ENCODE assay signal across 15 cellular contexts in genomic region chr11:69941546-69942332, GRCh38.
DNase-seq lines count a peak whose midpoint lies in the region; ATAC-seq and TF ChIP-seq lines count a peak whose summit lies in the region.
"Had no signal": no experiment of that assay in that cellular context is flagged by ENCODE, and none has a peak within 500 bp of the region (broad histone marks: within the 10 kb centered on the region; RNA-seq: fewer than 3 reads in every experiment).

No MANE protein-coding gene starts in this region.

- H3K27me3 ChIP-seq in heart right ventricle (peaks cover 0 to 13% (median 0%) of the 10 kb centered on the region in 7 donors), sigmoid colon (no peaks in the 10 kb centered on the region), foreskin keratinocyte (no peaks in the 10 kb centered on the region)
- H3K27me3 ChIP-seq: BLaER1 treated with 17β-estradiol and CSF1 and Interleukin-3, amounts not matched to agents 10 nM and 100 nM had no signal

- no peak for TF ChIP-seq POLR2A in sigmoid colon (IDR thresholded peaks at IDR 0.05)

- H3K36me3 Mint-ChIP-seq in activated naive CD8-positive, alpha-beta T cell treated with anti-CD3 and anti-CD28 coated beads for 36 hours, result no peaks in the 10 kb centered on the region

- H3K4me3 ChIP-seq in heart right ventricle, result no peak overlapping the region
- no peak overlapping the region for H3K4me3 ChIP-seq in sigmoid colon
- H3K4me3 ChIP-seq: BLaER1 treated with 17β-estradiol and CSF1 and Interleukin-3, amounts not matched to agents 10 nM and 100 nM; GM12878; GM23338 had no signal

- H3K4me1 ChIP-seq in heart right ventricle, result peaks cover 0 to 25% (median 14%) of the 10 kb centered on the region in 9 donors
- peaks cover 0 to 12% (median 5%) of the 10 kb centered on the region in 4 donors for H3K4me1 ChIP-seq in sigmoid colon
- H3K4me1 ChIP-seq in foreskin keratinocyte, result no peaks in the 10 kb centered on the region

- intact Hi-C loops in heart right ventricle (cut with DNase I), result loop anchor here in 1 of 10 donors (10.0 kb wide), 1 partner anchor 133 kb away; the partner anchor contains the start of gene ANO1
- intact Hi-C loops in left cardiac atrium (cut with DNase I), result no loop called here
- intact Hi-C loops in left colon (cut with DNase I, micrococcal nuclease), result no loop called here
- intact Hi-C loops in sigmoid colon (cut with DNase I), result no loop called here

- no peak for TF ChIP-seq CTCF in heart right ventricle (IDR thresholded peaks at IDR 0.05)
- no peak for TF ChIP-seq CTCF in sigmoid colon (IDR thresholded peaks at IDR 0.05)
- TF ChIP-seq CTCF in foreskin keratinocyte (conservative IDR thresholded peaks at IDR 0.05), result no peak

- DNase-seq in heart right ventricle (peak in 1 of 2 donors; percentile 8), left cardiac atrium (no peak), left colon (peak; percentile 0 to 7), sigmoid colon (peak; percentile 53), foreskin keratinocyte (no peak), MV-4-11 (lab: John Stamatoyannopoulos, UW) (no peak)
- no peak for DNase-seq in activated naive CD8-positive, alpha-beta T cell treated with anti-CD3 and anti-CD28 coated beads for 36 hours
- DNase-seq: DND-41, NCI-H146, NCI-H2081 treated with DMSO at 0.1 percent for 48 hours, NCI-H510A treated with DMSO at 0.1 percent for 48 hours, NCI-H82 had no signal

- no peak overlapping the region for H3K4me3 Mint-ChIP-seq in activated naive CD8-positive, alpha-beta T cell treated with anti-CD3 and anti-CD28 coated beads for 36 hours
- H3K4me3 Mint-ChIP-seq: GM23338 had no signal

- H3K27me3 Mint-ChIP-seq in activated naive CD8-positive, alpha-beta T cell treated with anti-CD3 and anti-CD28 coated beads for 36 hours, result peaks cover 16% of the 10 kb centered on the region

- H3K9me3 ChIP-seq in heart right ventricle (no peaks in the 10 kb centered on the region), sigmoid colon (no peaks in the 10 kb centered on the region)
- H3K9me3 ChIP-seq: BLaER1 treated with 17β-estradiol and CSF1 and Interleukin-3, amounts not matched to agents 10 nM and 100 nM had no signal

- H3K36me3 ChIP-seq in heart right ventricle, result no peaks in the 10 kb centered on the region
- no peaks in the 10 kb centered on the region for H3K36me3 ChIP-seq in sigmoid colon
- H3K36me3 ChIP-seq: BLaER1 treated with 17β-estradiol and CSF1 and Interleukin-3, amounts not matched to agents 10 nM and 100 nM had no signal

- 84 to 85% methylated on average over 15 of the region's 15 CpGs for WGBS in heart right ventricle, 2 donors
- WGBS in sigmoid colon, 2 donors, result 83 to 88% methylated on average over 15 of the region's 15 CpGs

- H3K4me1 Mint-ChIP-seq in activated naive CD8-positive, alpha-beta T cell treated with anti-CD3 and anti-CD28 coated beads for 36 hours, result no peaks in the 10 kb centered on the region

- H3K9me3 Mint-ChIP-seq in activated naive CD8-positive, alpha-beta T cell treated with anti-CD3 and anti-CD28 coated beads for 36 hours, result no peaks in the 10 kb centered on the region
- H3K9me3 Mint-ChIP-seq: GM23338 had no signal

- H3K27ac Mint-ChIP-seq in activated naive CD8-positive, alpha-beta T cell treated with anti-CD3 and anti-CD28 coated beads for 36 hours, result no peak overlapping the region
- H3K27ac Mint-ChIP-seq: GM23338 had no signal

- ATAC-seq in heart right ventricle (no peak), left cardiac atrium (no peak), left colon (no peak), foreskin keratinocyte (no peak)
- ATAC-seq: GM12878, GM23338 had no signal

- H3K27ac ChIP-seq in heart right ventricle (peak overlapping the region in 9 of 10 donors; percentile 35 to 79 (median 52)), sigmoid colon (no peak overlapping the region), foreskin keratinocyte (no peak overlapping the region)
- H3K27ac ChIP-seq: BLaER1 treated with 17β-estradiol and CSF1 and Interleukin-3, amounts not matched to agents 10 nM and 100 nM had no signal

- no peak for TF ChIP-seq EP300 in sigmoid colon (IDR thresholded peaks at IDR 0.05)

Comparison
In these comparisons a context has a peak if more than half of its experiments do, and no peak if none do; other contexts are left out.
1. DNase-seq: peak in left colon (2 of 2) and sigmoid colon (single experiment); none in left cardiac atrium (single experiment), foreskin keratinocyte (0 of 2), activated naive CD8-positive, alpha-beta T cell treated with anti-CD3 and anti-CD28 coated beads for 36 hours (single experiment) and MV-4-11 (single experiment).
2. H3K27ac ChIP-seq: peak in heart right ventricle (9 of 10); none in sigmoid colon (0 of 4) and foreskin keratinocyte (single experiment).